8 cellular contexts compared by ENCODE assay signal in the genomic region with DNA sequence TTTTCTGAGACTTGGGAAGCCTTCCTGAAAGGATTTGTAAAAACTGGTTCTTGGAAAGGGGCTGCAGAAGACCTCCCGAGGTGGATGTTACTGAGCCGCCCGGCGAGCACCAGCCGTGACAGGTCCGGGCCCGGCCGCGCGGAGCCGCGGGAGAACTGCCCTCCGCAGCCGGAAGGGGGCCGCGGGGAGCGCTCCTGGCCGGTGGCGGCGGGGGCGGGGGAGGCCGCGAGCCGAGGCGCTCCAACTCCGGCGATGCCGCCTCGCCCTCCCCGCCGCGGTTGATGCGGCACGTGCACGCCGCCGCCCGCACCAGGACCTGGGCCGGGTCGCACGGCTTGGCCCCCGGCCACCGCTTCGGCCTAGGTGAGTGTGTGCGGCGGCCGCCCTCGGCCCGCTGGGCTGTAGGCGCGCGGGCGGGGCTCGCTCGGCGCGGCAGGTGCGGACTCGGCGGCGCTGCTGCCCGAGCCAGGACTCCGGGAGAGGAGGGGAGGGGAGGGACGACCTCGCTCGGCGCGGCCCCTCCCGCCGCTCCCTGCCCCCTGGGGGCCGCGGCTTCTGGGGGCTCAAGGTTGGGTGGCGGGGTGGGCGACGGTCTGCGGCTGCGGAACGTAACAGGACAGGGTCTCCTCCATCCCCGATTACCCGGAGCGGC. TPM values are rescaled to one million over a fixed set of nuclear protein-coding genes. Genes with fewer than 3 reads are reported as not detected.
DNase-seq lines count a peak whose midpoint lies in the region; ATAC-seq, FAIRE-seq and TF ChIP-seq lines count a peak whose summit lies in the region.

No MANE protein-coding gene starts in this region.

- H3K4me1 Mint-ChIP-seq in activated naive CD8-positive, alpha-beta T cell treated with anti-CD3 and anti-CD28 coated beads, Interleukin-2, amount 10 ng/mL, durations not matched to agents 7 days and 5 days, result peaks cover 30% of the 10 kb centered on the region

- H3K4me1 ChIP-seq in DND-41 (ENCODE audit: insufficient read depth, low read length) (peaks cover 39% of the 10 kb centered on the region), SK-N-SH (ENCODE audit: control insufficient read depth in 1 of 2, insufficient read depth in 2 of 2, low read depth in 1 of 2, low read length in 1 of 2) (peaks cover 0 to 8% of the 10 kb centered on the region in 2 experiments; a peak in 2 of 4 replicates), pancreas (peaks cover 0 to 9% (median 0%) of the 10 kb centered on the region in 3 donors), vagina (peaks cover 28% of the 10 kb centered on the region)

- H3K9me2 ChIP-seq in SK-N-SH, result no peaks in the 10 kb centered on the region

- peak overlapping the region; percentile 97 for H3K4me3 Mint-ChIP-seq in activated naive CD8-positive, alpha-beta T cell treated with anti-CD3 and anti-CD28 coated beads, Interleukin-2, amount 10 ng/mL, durations not matched to agents 7 days and 5 days

- no peak for TF ChIP-seq EP300 in SK-N-SH (IDR thresholded peaks at IDR 0.05; ENCODE audit: borderline replicate concordance in 1 of 2, low read depth in 1 of 2, low read length in 1 of 2)

- CTCF ChIA-PET in SK-N-SH (lab: Yijun Ruan, JAX), result interaction anchor here (1.1 to 1.8 kb wide), 6 partner anchors 10 to 713 kb away, joined by 3 to 12 read pairs (median 4); no protein-coding TSS in a partner anchor

- H3K27ac Mint-ChIP-seq in activated naive CD8-positive, alpha-beta T cell treated with anti-CD3 and anti-CD28 coated beads, Interleukin-2, amount 10 ng/mL, durations not matched to agents 7 days and 5 days, result peak overlapping the region; percentile 94

- H3K27ac ChIP-seq in DND-41 (ENCODE audit: low read length) (no peak overlapping the region), SK-N-SH (ENCODE audit: low read depth in 2 of 2, low read length in 1 of 2) (peak overlapping the region; percentile 40 to 56), pancreas (peak overlapping the region; percentile 89 to 97 (median 94)), vagina (peak overlapping the region; percentile 97)

- TF ChIP-seq CTCF in DND-41 (IDR thresholded peaks at IDR 0.05; ENCODE audit: borderline replicate concordance, extremely low read depth, low read length, poor library complexity, severe bottlenecking) (peak; percentile 44), SK-N-SH (IDR thresholded peaks at IDR 0.05) (peak; percentile 41), pancreas (IDR thresholded peaks at IDR 0.05) (peak; percentile 25 to 54 (median 42)), vagina (IDR thresholded peaks at IDR 0.05) (peak in 1 of 3 experiments; percentile 30)

- intact Hi-C loops in cardiac septum (cut with DNase I) (loop anchor here (2.0 to 5.0 kb wide), 7 partner anchors 56 to 714 kb away; no protein-coding TSS in a partner anchor), pancreas (cut with DNase I) (loop anchor here in 2 of 3 donors (10.0 kb wide), 2 partner anchors 257 to 647 kb away; no protein-coding TSS in a partner anchor), vagina (cut with DNase I) (loop anchor here (10.0 kb wide), 1 partner anchor 267 kb away; no protein-coding TSS in a partner anchor)

- H3K36me3 Mint-ChIP-seq in activated naive CD8-positive, alpha-beta T cell treated with anti-CD3 and anti-CD28 coated beads, Interleukin-2, amount 10 ng/mL, durations not matched to agents 7 days and 5 days, result peaks cover 37% of the 10 kb centered on the region

- POLR2A ChIA-PET in SK-N-SH (lab: Yijun Ruan, JAX), result no interaction called here
- POLR2A ChIA-PET in activated naive CD8-positive, alpha-beta T cell treated with anti-CD3 and anti-CD28 coated beads, Interleukin-2, amount 10 ng/mL, durations not matched to agents 7 days and 5 days (lab: Charles Lee), result interaction anchor here (1.0 to 4.5 kb wide), 8 partner anchors 13 to 166 kb away, joined by 3 to 76 read pairs (median 9); no protein-coding TSS in a partner anchor

- WGBS in SK-N-SH (ENCODE audit: low lambda C conversion rate), result no CpG with 5 or more reads among the region's 81 CpGs
- WGBS in pancreas, 2 donors, result 1% methylated on average over 46 to 81 of the region's 81 CpGs

- DNase-seq in DND-41, result no peak
- DNase-seq in HT1080 (ENCODE audit: low read depth), result peak; percentile 35
- DNase-seq in SK-N-SH, result peak; percentile 89
- DNase-seq in activated naive CD8-positive, alpha-beta T cell treated with anti-CD3 and anti-CD28 coated beads, Interleukin-2, amount 10 ng/mL, durations not matched to agents 7 days and 5 days, result peak; percentile 91
- DNase-seq in cardiac septum (ENCODE audit: low spot score), result peak; percentile 89
- DNase-seq in pancreas, result peak; percentile 67 to 92 (median 84)
- no peak for DNase-seq in vagina (ENCODE audit: extremely low spot score in 2 of 2)

- peak overlapping the region; percentile 14 to 59; a peak in 3 of 4 replicates for H3K4me3 ChIP-seq in DND-41 (ENCODE audit: low read depth in 1 of 2, low read length in 2 of 2)
- H3K4me3 ChIP-seq in SK-N-SH (ENCODE audit: low read depth in 2 of 2, low read length in 1 of 2), result peak overlapping the region; percentile 63 to 80
- peak overlapping the region; percentile 50 to 74 (median 66) for H3K4me3 ChIP-seq in pancreas
- H3K4me3 ChIP-seq in vagina, result peak overlapping the region; percentile 84 to 89

- peaks cover 4% of the 10 kb centered on the region for H3F3A ChIP-seq in SK-N-SH (replicated peaks; ENCODE audit: insufficient read depth)

- H3K36me3 ChIP-seq in DND-41 (ENCODE audit: insufficient read depth, low read length), result no peaks in the 10 kb centered on the region
- H3K36me3 ChIP-seq in SK-N-SH (replicated peaks in 1 of 2; ENCODE audit: control insufficient read depth in 1 of 2, insufficient read depth in 2 of 2, low read length in 1 of 2), result peaks cover 13 to 19% of the 10 kb centered on the region in 2 experiments
- peaks cover 0 to 5% (median 0%) of the 10 kb centered on the region in 3 donors for H3K36me3 ChIP-seq in pancreas
- peaks cover 0 to 10% of the 10 kb centered on the region in 2 donors for H3K36me3 ChIP-seq in vagina

- H3K4me2 ChIP-seq in DND-41 (ENCODE audit: insufficient read depth, low read length) (peak overlapping the region; percentile 96), SK-N-SH (peak overlapping the region; percentile 79)

- H4K20me1 ChIP-seq in DND-41 (ENCODE audit: insufficient read depth, low read length) (peaks cover 12% of the 10 kb centered on the region; the same call in 1 of the 2 replicates), SK-N-SH (ENCODE audit: insufficient read depth) (no peaks in the 10 kb centered on the region; the same call in 1 of the 2 replicates)

- TF ChIP-seq RAD21 in SK-N-SH (IDR thresholded peaks at IDR 0.05; ENCODE audit: low read length), result peak; percentile 29

- H3K79me2 ChIP-seq in DND-41 (ENCODE audit: insufficient read depth, low read length) (no peaks in the 10 kb centered on the region), SK-N-SH (ENCODE audit: insufficient read depth) (peaks cover 41% of the 10 kb centered on the region)

- H3K27me3 ChIP-seq in DND-41 (ENCODE audit: insufficient read depth, low read length, poor library complexity) (peaks cover 76% of the 10 kb centered on the region), SK-N-SH (ENCODE audit: insufficient read depth) (no peaks in the 10 kb centered on the region), pancreas (no peaks in the 10 kb centered on the region), vagina (no peaks in the 10 kb centered on the region)

- H3K9ac ChIP-seq in DND-41 (ENCODE audit: low read depth, low read length) (peak overlapping the region; percentile 37; the same call in 1 of the 2 replicates), SK-N-SH (peak overlapping the region; percentile 69)

- no peaks in the 10 kb centered on the region for H3K27me3 Mint-ChIP-seq in activated naive CD8-positive, alpha-beta T cell treated with anti-CD3 and anti-CD28 coated beads, Interleukin-2, amount 10 ng/mL, durations not matched to agents 7 days and 5 days

- ATAC-seq in DND-41 (ENCODE audit: insufficient read depth, low read depth), result peak; percentile 55
- ATAC-seq in GM21367 (IDR thresholded peaks at IDR 0.05; ENCODE audit: unreplicated experiment), result peak; percentile 58
- peak; percentile 64 for ATAC-seq in activated naive CD8-positive, alpha-beta T cell treated with anti-CD3 and anti-CD28 coated beads, Interleukin-2, amount 10 ng/mL, durations not matched to agents 7 days and 5 days (ENCODE audit: low read depth)
- peak; percentile 63 to 79 (median 74) for ATAC-seq in pancreas

- no peak for TF ChIP-seq POLR2A in vagina (IDR thresholded peaks at IDR 0.05)

- H3K9me3 Mint-ChIP-seq in activated naive CD8-positive, alpha-beta T cell treated with anti-CD3 and anti-CD28 coated beads, Interleukin-2, amount 10 ng/mL, durations not matched to agents 7 days and 5 days, result no peaks in the 10 kb centered on the region

- FAIRE-seq in pancreas (lab: Jason Lieb, UNC), result no peak

- no peaks in the 10 kb centered on the region for H3K9me3 ChIP-seq in DND-41 (ENCODE audit: insufficient read depth, low read length, severe bottlenecking)
- H3K9me3 ChIP-seq in SK-N-SH, result no peaks in the 10 kb centered on the region
- no peaks in the 10 kb centered on the region for H3K9me3 ChIP-seq in pancreas
- no peaks in the 10 kb centered on the region for H3K9me3 ChIP-seq in vagina

- H2AFZ ChIP-seq in DND-41 (ENCODE audit: low read depth, low read length) (peak overlapping the region; percentile 71), SK-N-SH (ENCODE audit: low read depth) (peak overlapping the region; percentile 90)

TF ChIP-seq in SK-N-SH, 30 proteins besides CTCF, POLR2A, EP300 and RAD21 (continues in another document):
- TF ChIP-seq, protein P1, sequence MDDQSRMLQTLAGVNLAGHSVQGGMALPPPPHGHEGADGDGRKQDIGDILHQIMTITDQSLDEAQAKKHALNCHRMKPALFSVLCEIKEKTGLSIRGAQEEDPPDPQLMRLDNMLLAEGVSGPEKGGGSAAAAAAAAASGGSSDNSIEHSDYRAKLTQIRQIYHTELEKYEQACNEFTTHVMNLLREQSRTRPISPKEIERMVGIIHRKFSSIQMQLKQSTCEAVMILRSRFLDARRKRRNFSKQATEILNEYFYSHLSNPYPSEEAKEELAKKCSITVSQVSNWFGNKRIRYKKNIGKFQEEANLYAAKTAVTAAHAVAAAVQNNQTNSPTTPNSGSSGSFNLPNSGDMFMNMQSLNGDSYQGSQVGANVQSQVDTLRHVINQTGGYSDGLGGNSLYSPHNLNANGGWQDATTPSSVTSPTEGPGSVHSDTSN (IDR thresholded peaks at IDR 0.05), result no peak
- TF ChIP-seq TAF1 (IDR thresholded peaks at IDR 0.05; ENCODE audit: borderline replicate concordance, low read depth, low read length), result no peak
- TF ChIP-seq MEF2A (IDR thresholded peaks at IDR 0.05; ENCODE audit: borderline replicate concordance, low read depth), result no peak

RNA-seq across cellular contexts. Expression of gene SPRY1, which starts 1.7 kb away (rescaled TPM):
- total RNA-seq in HT1080 (2014; rRNA removed; shearing (Covaris generic)), result 0.60 and 0.66 TPM in 2 replicates
- polyA plus RNA-seq in HT1080 (2015; cell fraction: cytosol; rRNA removed), result 0.60 and 2.5 TPM in 2 replicates
- polyA plus RNA-seq in HT1080 (2015; cell fraction: nucleus; rRNA removed), result 0.38 and 0.76 TPM in 2 replicates
- polyA plus RNA-seq in SK-N-SH (2012; rRNA removed) (9.2 and 12.4 TPM in 2 replicates), pancreas (10 to 100 TPM; 10.1 to 13.9 TPM)
- polyA plus RNA-seq in SK-N-SH (2012; cell fraction: cytosol; rRNA removed), result 11.2 and 13.1 TPM in 2 replicates
- polyA plus RNA-seq in SK-N-SH (2012; cell fraction: nucleus; rRNA removed), result 11.7 and 15.6 TPM in 2 replicates
- total RNA-seq in activated naive CD8-positive, alpha-beta T cell treated with anti-CD3 and anti-CD28 coated beads, Interleukin-2, amount 10 ng/mL, durations not matched to agents 7 days and 5 days, result 10 to 100 TPM; 46.3 to 51.3 TPM
- total RNA-seq in cardiac septum (50.9 TPM), pancreas (10 to 100 TPM; 11.2 to 29.7 (median 21.5) TPM), vagina (185 TPM)

Comparison
In these comparisons a context has a peak if more than half of its experiments do, and no peak if none do; other contexts are left out.
1. DNase-seq: peak in HT1080 (single experiment), SK-N-SH (single experiment), activated naive CD8-positive, alpha-beta T cell treated with anti-CD3 and anti-CD28 coated beads, Interleukin-2, amount 10 ng/mL, durations not matched to agents 7 days and 5 days (single experiment), cardiac septum (single experiment) and pancreas (6 of 6); none in DND-41 (single experiment) and vagina (0 of 2).
2. H3K4me3 ChIP-seq: peak in every context shown above with its lines; median percentile 86 in vagina; 72 in SK-N-SH; 66 in pancreas; 36 in DND-41.
3. Peak in every context shown above with its lines, with median percentiles within 50 percentile points of each other: ATAC-seq.